Comparison of ENCODE assay signal across 9 cellular contexts in genomic region chr11:44627911-44628729, GRCh38.
DNase-seq lines count a peak whose midpoint lies in the region; ATAC-seq and TF ChIP-seq lines count a peak whose summit lies in the region.
"Had no signal": no experiment of that assay in that cellular context is flagged by ENCODE, and none has a peak within 500 bp of the region (broad histone marks: within the 10 kb centered on the region; RNA-seq: fewer than 3 reads in every experiment).

No MANE protein-coding gene starts in this region.

- no peaks in the 10 kb centered on the region for H3K9me3 ChIP-seq in ascending aorta
- no peaks in the 10 kb centered on the region for H3K9me3 ChIP-seq in right lobe of liver
- no peaks in the 10 kb centered on the region for H3K9me3 ChIP-seq in transverse colon

- H3K27ac ChIP-seq in ascending aorta (peak overlapping the region; percentile 49), right lobe of liver (no peak overlapping the region), transverse colon (peak overlapping the region; percentile 28 to 74 (median 61))
- H3K27ac ChIP-seq: parathyroid adenoma had no signal

- no peak overlapping the region for H3K4me3 ChIP-seq in ascending aorta
- H3K4me3 ChIP-seq in right lobe of liver = no peak overlapping the region
- no peak overlapping the region for H3K4me3 ChIP-seq in transverse colon

- WGBS in right lobe of liver (ENCODE audit: insufficient coverage, low coverage, low lambda C conversion rate, missing lambda C conversion rate) = 83% methylated on average over 1 of the region's 9 CpGs
- 25% methylated on average over 9 of the region's 9 CpGs; no CpG with 5 or more reads in 1 of the 2 donors for WGBS in transverse colon (ENCODE audit: low coverage in 1 of 2), 2 donors

- DNase-seq in 8988T (peak; percentile 4), ascending aorta (ENCODE audit: low spot score in 2 of 2) (peak; percentile 9 to 73), right lobe of liver (peak; percentile 67 to 75 (median 73)), transverse colon (peak; percentile 53), activated gamma-delta T cell treated with Interleukin-2 at 50 U/mL for 16 hours (no peak)

- peak in 1 of 3 experiments; percentile 15 for TF ChIP-seq CTCF in ascending aorta (IDR thresholded peaks at IDR 0.05)
- TF ChIP-seq CTCF in right lobe of liver (IDR thresholded peaks at IDR 0.05) = no peak
- no peak for TF ChIP-seq CTCF in transverse colon (IDR thresholded peaks at IDR 0.05)

- TF ChIP-seq POLR2A in right lobe of liver (IDR thresholded peaks at IDR 0.05) (no peak), transverse colon (IDR thresholded peaks at IDR 0.05) (no peak)

- no peaks in the 10 kb centered on the region for H3K36me3 ChIP-seq in ascending aorta
- no peaks in the 10 kb centered on the region for H3K36me3 ChIP-seq in right lobe of liver
- no peaks in the 10 kb centered on the region for H3K36me3 ChIP-seq in transverse colon

- no peak for TF ChIP-seq EP300 in transverse colon (IDR thresholded peaks at IDR 0.05; ENCODE audit: low read depth)

- intact Hi-C loops in ascending aorta (cut with DNase I) (no loop called here), right lobe of liver (cut with DNase I) (loop anchor here (10.0 kb wide), 2 partner anchors 147 to 287 kb away; no protein-coding TSS in a partner anchor), transverse colon (cut with DNase I; ENCODE audit: low total_unique reads) (loop anchor here (5.0 kb wide), 1 partner anchor 99 kb away; the partner anchor contains the start of gene TSPAN18)

- H3K27me3 ChIP-seq in ascending aorta (no peaks in the 10 kb centered on the region), right lobe of liver (no peaks in the 10 kb centered on the region), transverse colon (peaks cover 12% of the 10 kb centered on the region)

- peaks cover 3 to 10% of the 10 kb centered on the region in 2 donors for H3K4me1 ChIP-seq in ascending aorta
- peaks cover 0 to 9% (median 0%) of the 10 kb centered on the region in 4 donors for H3K4me1 ChIP-seq in right lobe of liver
- H3K4me1 ChIP-seq in transverse colon = peaks cover 0 to 17% (median 7%) of the 10 kb centered on the region in 4 donors
- H3K4me1 ChIP-seq: parathyroid adenoma had no signal

- in situ Hi-C loops in transverse colon (cut with MboI; ENCODE audit: low pct_ligation_motif_present in 1 of 4, low pct_unique_long_range_greater_than_20kb in 1 of 4, low sequenced_read_pairs in 3 of 4) = loop anchor here in 2 of 4 donors (10.0 kb wide), 2 partner anchors 277 to 287 kb away; no protein-coding TSS in a partner anchor

- ATAC-seq in GM18861 (IDR thresholded peaks at IDR 0.05; ENCODE audit: unreplicated experiment) (peak; percentile 78), HG03442 (IDR thresholded peaks at IDR 0.05; ENCODE audit: unreplicated experiment) (peak; percentile 87), right lobe of liver (peak; percentile 68 to 76 (median 76)), HG03097 (IDR thresholded peaks at IDR 0.05; ENCODE audit: low FRiP score, unreplicated experiment) (no peak)

Comparison
In these comparisons a context has a peak if more than half of its experiments do, and no peak if none do; other contexts are left out.
1. H3K27ac ChIP-seq: peak in ascending aorta (2 of 2) and transverse colon (4 of 4); none in right lobe of liver (0 of 3).